Comparison of ENCODE assay signal across 12 cellular contexts in genomic region chr9:124279531-124280175, GRCh38. TPM values are rescaled to one million over a fixed set of nuclear protein-coding genes. Genes with fewer than 3 reads are reported as not detected.
DNase-seq lines count a peak whose midpoint lies in the region; ATAC-seq and TF ChIP-seq lines count a peak whose summit lies in the region.
"Had no signal": no experiment of that assay in that cellular context is flagged by ENCODE, and none has a peak within 500 bp of the region (broad histone marks: within the 10 kb centered on the region; RNA-seq: fewer than 3 reads in every experiment).

No MANE protein-coding gene starts in this region.

- H3K36me3 ChIP-seq in neural progenitor cell (no peaks in the 10 kb centered on the region), vagina (no peaks in the 10 kb centered on the region)

- H2AFZ ChIP-seq in neural progenitor cell (replicated peaks) = no peak overlapping the region

- H3K27ac ChIP-seq in right cardiac atrium (ENCODE audit: low read length) (peak overlapping the region; percentile 74), neural progenitor cell (no peak overlapping the region), vagina (peak overlapping the region; percentile 95)

- peaks cover 9% of the 10 kb centered on the region for H3K79me2 ChIP-seq in neural progenitor cell (ENCODE audit: low read depth)

- no peak for DNase-seq in right cardiac atrium
- DNase-seq in Right ventricle myocardium superior = no peak
- DNase-seq in erythroblast (lab: John Stamatoyannopoulos, UW) = peak; percentile 20 to 59
- DNase-seq in neural progenitor cell (ENCODE audit: low spot score) = no peak
- DNase-seq in vagina (ENCODE audit: extremely low spot score in 2 of 2) = no peak
- DNase-seq in islet precursor cell = no peak
- no peak for DNase-seq in stimulated activated CD4-positive, alpha-beta T cell treated with anti-CD3 and anti-CD28 coated beads, Interleukin-12 subunit alpha, Interleukin-12 subunit beta, amount 100 ng/mL, for 4 hours
- DNase-seq: activated CD4-positive, alpha-beta T cell treated with anti-CD3 and anti-CD28 coated beads, Interleukin-2, amount 50 U/mL, for 1 hour; GDM1; SHP77 had no signal

- no peak overlapping the region for H3K4me3 Mint-ChIP-seq in neural progenitor cell
- H3K4me3 Mint-ChIP-seq: activated naive CD8-positive, alpha-beta T cell had no signal

- H3K4me3 ChIP-seq in right cardiac atrium (ENCODE audit: low read length) = no peak overlapping the region
- H3K4me3 ChIP-seq in neural progenitor cell = no peak overlapping the region
- H3K4me3 ChIP-seq in vagina = no peak overlapping the region

- H3K27ac Mint-ChIP-seq in neural progenitor cell = peak overlapping the region; percentile 60
- H3K27ac Mint-ChIP-seq: activated naive CD8-positive, alpha-beta T cell had no signal

- H3K27me3 ChIP-seq in right cardiac atrium (ENCODE audit: control insufficient read depth, insufficient read depth) (no peaks in the 10 kb centered on the region), neural progenitor cell (no peaks in the 10 kb centered on the region), vagina (no peaks in the 10 kb centered on the region)

- WGBS in right cardiac atrium = 54% methylated on average over 11 of the region's 11 CpGs

- intact Hi-C loops in right cardiac atrium (cut with DNase I) (no loop called here), Right ventricle myocardium superior (cut with DNase I) (no loop called here), vagina (cut with DNase I) (no loop called here)

- TF ChIP-seq CTCF in neural progenitor cell (IDR thresholded peaks at IDR 0.05) (no peak), vagina (IDR thresholded peaks at IDR 0.05) (no peak)

- peaks cover 3% of the 10 kb centered on the region for H3F3A ChIP-seq in neural progenitor cell (ENCODE audit: low read depth)

- H3K4me1 Mint-ChIP-seq in neural progenitor cell = peaks cover 44% of the 10 kb centered on the region

- TF ChIP-seq POLR2A in erythroblast (IDR thresholded peaks at IDR 0.05; ENCODE audit: low read length) (no peak), vagina (IDR thresholded peaks at IDR 0.05) (no peak)

- H3K27me3 Mint-ChIP-seq in neural progenitor cell (ENCODE audit: insufficient read depth, low read depth) = peaks cover 13% of the 10 kb centered on the region
- H3K27me3 Mint-ChIP-seq: activated naive CD8-positive, alpha-beta T cell had no signal

- no peaks in the 10 kb centered on the region for H3K36me3 Mint-ChIP-seq in neural progenitor cell
- H3K36me3 Mint-ChIP-seq: activated naive CD8-positive, alpha-beta T cell had no signal

- peak in 1 of 2 donors; percentile 5 for ATAC-seq in right cardiac atrium
- no peak for ATAC-seq in Right ventricle myocardium superior (ENCODE audit: poor library complexity)
- no peak for ATAC-seq in GM21381 (IDR thresholded peaks at IDR 0.05; ENCODE audit: unreplicated experiment)

- H4K20me1 ChIP-seq in neural progenitor cell (ENCODE audit: low read depth) = peaks cover 30% of the 10 kb centered on the region

- H3K4me1 ChIP-seq in right cardiac atrium (ENCODE audit: control insufficient read depth, insufficient read depth, low read length) = peaks cover 30% of the 10 kb centered on the region
- H3K4me1 ChIP-seq in neural progenitor cell = peaks cover 11% of the 10 kb centered on the region
- peaks cover 76% of the 10 kb centered on the region for H3K4me1 ChIP-seq in vagina

- H3K4me2 ChIP-seq in neural progenitor cell = no peak overlapping the region

- H3K9me3 ChIP-seq in right cardiac atrium (ENCODE audit: control insufficient read depth, low read length) (no peaks in the 10 kb centered on the region), neural progenitor cell (ENCODE audit: low read depth) (no peaks in the 10 kb centered on the region), vagina (no peaks in the 10 kb centered on the region)

- H3K9me3 Mint-ChIP-seq in neural progenitor cell = no peaks in the 10 kb centered on the region

- no peak overlapping the region for H3K9ac ChIP-seq in neural progenitor cell

RNA-seq across cellular contexts. Expression of gene NEK6, which starts 21.9 kb away (rescaled TPM):
- 10 to 100 TPM; 12.0 to 19.2 (median 15.6) TPM for total RNA-seq in right cardiac atrium
- polyA plus RNA-seq in right cardiac atrium = 4.7 TPM
- total RNA-seq in Right ventricle myocardium superior = 10.3 TPM
- 18.5 and 21.2 TPM in 2 replicates for total RNA-seq in neural progenitor cell (ENCODE audit: low replicate concordance)
- total RNA-seq in vagina = 44.4 TPM

Comparison
In these comparisons a context has a peak if more than half of its experiments do, and no peak if none do; other contexts are left out.
1. DNase-seq: peak in erythroblast (2 of 2); none in right cardiac atrium (0 of 3), Right ventricle myocardium superior (single experiment), neural progenitor cell (single experiment), vagina (0 of 2), islet precursor cell (single experiment) and stimulated activated CD4-positive, alpha-beta T cell treated with anti-CD3 and anti-CD28 coated beads, Interleukin-12 subunit alpha, Interleukin-12 subunit beta, amount 100 ng/mL, for 4 hours (single experiment).